30 cellular contexts compared by ENCODE assay signal in genomic region chr17:57966246-57966645, GRCh38. TPM values are rescaled to one million over a fixed set of nuclear protein-coding genes. Genes with fewer than 3 reads are reported as not detected.
"Had no signal": no experiment of that assay in that cellular context is flagged by ENCODE, and none has a peak within 500 bp of the region (broad histone marks: within the 10 kb centered on the region; RNA-seq: fewer than 3 reads in every experiment).

No MANE protein-coding gene starts in this region.

- H3K36me3 Mint-ChIP-seq: activated naive CD4-positive, alpha-beta T cell treated with anti-CD3 and anti-CD28 coated beads, Interleukin-2, amount 10 ng/mL, durations not matched to agents 7 days and 5 days; activated naive CD8-positive, alpha-beta T cell treated with anti-CD3 and anti-CD28 coated beads, Interleukin-2, amount 10 ng/mL, durations not matched to agents 7 days and 5 days; brain; mesothelial cell of epicardium; naive B cell had no signal

- H3K4me1 Mint-ChIP-seq: activated naive CD4-positive, alpha-beta T cell treated with anti-CD3 and anti-CD28 coated beads, Interleukin-2, amount 10 ng/mL, durations not matched to agents 7 days and 5 days; activated naive CD8-positive, alpha-beta T cell treated with anti-CD3 and anti-CD28 coated beads, Interleukin-2, amount 10 ng/mL, durations not matched to agents 7 days and 5 days; brain; mesothelial cell of epicardium; naive B cell had no signal

- H3K4me3 Mint-ChIP-seq: activated naive CD4-positive, alpha-beta T cell treated with anti-CD3 and anti-CD28 coated beads, Interleukin-2, amount 10 ng/mL, durations not matched to agents 7 days and 5 days; activated naive CD8-positive, alpha-beta T cell treated with anti-CD3 and anti-CD28 coated beads, Interleukin-2, amount 10 ng/mL, durations not matched to agents 7 days and 5 days; activated T-helper 1 cell treated with anti-CD3 and anti-CD28 coated beads, Interleukin-12 subunit alpha, Interleukin-12 subunit beta, Interleukin-2, Interleukin-4 antibody, amounts not matched to agents 30 ng/mL and 10 ng/mL and 1 ng/mL, durations not matched to agents 14 hours and 24 hours and 36 hours; brain; mesothelial cell of epicardium; naive B cell; stimulated activated naive B cell treated with anti-CD40 and anti-IgM and Interleukin-4, amounts not matched to agents 10 μg/mL and 1 μg/mL and 100 μg/mL, for 72 hours; T-helper 1 cell treated with Interleukin-12 subunit alpha and Interleukin-12 subunit beta and Interleukin-4 antibody, amounts not matched to agents 30 μg/mL and 1 μg/mL, for 36 hours had no signal

- DNase-seq: activated CD4-positive, alpha-beta T cell treated with anti-CD3 and anti-CD28 coated beads for 4 hours; activated CD4-positive, alpha-beta T cell treated with anti-CD3 and anti-CD28 coated beads, Interleukin-2, amount 50 U/mL, for 4 hours; activated gamma-delta T cell; activated naive CD4-positive, alpha-beta T cell treated with anti-CD3 and anti-CD28 coated beads, Interleukin-2, amount 10 ng/mL, durations not matched to agents 7 days and 5 days; activated naive CD8-positive, alpha-beta T cell treated with anti-CD3 and anti-CD28 coated beads, Interleukin-2, amount 10 ng/mL, durations not matched to agents 7 days and 5 days; activated T-cell treated with anti-CD3 and anti-CD28 coated beads for 4 hours; cerebellar nuclear complex; effector memory CD4-positive, alpha-beta T cell; left ventricle myocardium inferior; naive B cell; occipital lobe; posterior cingulate gyrus; SK-N-SH; small intestine; stimulated activated naive B cell treated with anti-CD40 and anti-IgM and Interleukin-4, amounts not matched to agents 10 μg/mL and 1 μg/mL and 100 μg/mL, for 72 hours; stomach; SW 1271; T-helper 9 cell; thyroid gland; upper lobe of right lung had no signal

- H3K9me3 Mint-ChIP-seq: activated naive CD4-positive, alpha-beta T cell treated with anti-CD3 and anti-CD28 coated beads, Interleukin-2, amount 10 ng/mL, durations not matched to agents 7 days and 5 days; activated naive CD8-positive, alpha-beta T cell treated with anti-CD3 and anti-CD28 coated beads, Interleukin-2, amount 10 ng/mL, durations not matched to agents 7 days and 5 days; activated T-helper 1 cell treated with anti-CD3 and anti-CD28 coated beads, Interleukin-12 subunit alpha, Interleukin-12 subunit beta, Interleukin-2, Interleukin-4 antibody, amounts not matched to agents 30 ng/mL and 10 ng/mL and 1 ng/mL, durations not matched to agents 14 hours and 24 hours and 36 hours; mesothelial cell of epicardium; naive B cell; stimulated activated naive B cell treated with anti-CD40 and anti-IgM and Interleukin-4, amounts not matched to agents 10 μg/mL and 1 μg/mL and 100 μg/mL, for 72 hours; T-helper 1 cell treated with Interleukin-12 subunit alpha and Interleukin-12 subunit beta and Interleukin-4 antibody, amounts not matched to agents 30 μg/mL and 1 μg/mL, for 36 hours had no signal

- ATAC-seq: gastroesophageal sphincter; sciatic nerve; stimulated activated naive B cell treated with anti-CD40 and anti-IgM and Interleukin-4, amounts not matched to agents 10 μg/mL and 1 μg/mL and 100 μg/mL, for 72 hours had no signal

- H3K27ac Mint-ChIP-seq: activated naive CD4-positive, alpha-beta T cell treated with anti-CD3 and anti-CD28 coated beads, Interleukin-2, amount 10 ng/mL, durations not matched to agents 7 days and 5 days; activated naive CD8-positive, alpha-beta T cell treated with anti-CD3 and anti-CD28 coated beads, Interleukin-2, amount 10 ng/mL, durations not matched to agents 7 days and 5 days; activated T-helper 1 cell treated with anti-CD3 and anti-CD28 coated beads, Interleukin-12 subunit alpha, Interleukin-12 subunit beta, Interleukin-2, Interleukin-4 antibody, amounts not matched to agents 30 ng/mL and 10 ng/mL and 1 ng/mL, durations not matched to agents 14 hours and 24 hours and 36 hours; brain; mesothelial cell of epicardium; naive B cell; stimulated activated naive B cell treated with anti-CD40 and anti-IgM and Interleukin-4, amounts not matched to agents 10 μg/mL and 1 μg/mL and 100 μg/mL, for 72 hours; T-helper 1 cell treated with Interleukin-12 subunit alpha and Interleukin-12 subunit beta and Interleukin-4 antibody, amounts not matched to agents 30 μg/mL and 1 μg/mL, for 36 hours had no signal

- H3K4me3 ChIP-seq: ascending aorta, cardiac muscle cell, colonic mucosa, gastroesophageal sphincter, hepatocyte, left ventricle myocardium inferior, stomach, thyroid gland, upper lobe of right lung had no signal

RNA-seq across cellular contexts. Expression of gene CUEDC1, which starts 11.0 kb away (rescaled TPM):
- total RNA-seq: activated T-helper 1 cell treated with anti-CD3 and anti-CD28 coated beads, Interleukin-12 subunit alpha, Interleukin-12 subunit beta, Interleukin-2, Interleukin-4 antibody, amounts not matched to agents 30 ng/mL and 10 ng/mL and 1 ng/mL, durations not matched to agents 14 hours and 24 hours and 36 hours had no signal
